21 cellular contexts compared by ENCODE assay signal in genomic region chr16:46775214-46775613, GRCh38. TPM values are rescaled to one million over a fixed set of nuclear protein-coding genes. Genes with fewer than 3 reads are reported as not detected.
DNase-seq lines count a peak whose midpoint lies in the region; ATAC-seq and TF ChIP-seq lines count a peak whose summit lies in the region.
"Had no signal": no experiment of that assay in that cellular context is flagged by ENCODE, and none has a peak within 500 bp of the region (broad histone marks: within the 10 kb centered on the region; RNA-seq: fewer than 3 reads in every experiment).

No MANE protein-coding gene starts in this region.

- no peaks in the 10 kb centered on the region for H3K27me3 ChIP-seq in SK-N-SH (ENCODE audit: insufficient read depth)
- H3K27me3 ChIP-seq: colonic mucosa, spleen, suprapubic skin had no signal

- intact Hi-C loops in activated CD4-positive, alpha-beta T cell treated with anti-CD3 and anti-CD28 coated beads, Interleukin-2, amount 10 ng/mL, durations not matched to agents 24 days and 14 days (cut with micrococcal nuclease): no loop called here

- no peak overlapping the region for H2AFZ ChIP-seq in SK-N-SH (ENCODE audit: low read depth)

- TF ChIP-seq RAD21 in SK-N-SH (IDR thresholded peaks at IDR 0.05; ENCODE audit: low read length): no peak

- ATAC-seq in GM21423 (IDR thresholded peaks at IDR 0.05; ENCODE audit: unreplicated experiment) (peak; percentile 14), HG03095 (IDR thresholded peaks at IDR 0.05; ENCODE audit: unreplicated experiment) (peak; percentile 21), HG03175 (IDR thresholded peaks at IDR 0.05; ENCODE audit: unreplicated experiment) (no peak)

- no peaks in the 10 kb centered on the region; a peak in 1 of 4 replicates for H3K4me1 ChIP-seq in SK-N-SH (ENCODE audit: control insufficient read depth in 1 of 2, insufficient read depth in 2 of 2, low read depth in 1 of 2, low read length in 1 of 2)
- H3K4me1 ChIP-seq: Caco-2, colonic mucosa, HAP-1, suprapubic skin had no signal

- CTCF ChIA-PET in SK-N-SH (lab: Yijun Ruan, JAX) (no interaction called here), HEK293T (lab: Yijun Ruan, JAX) (no interaction called here)

- peaks cover 5% of the 10 kb centered on the region for H3K9me3 Mint-ChIP-seq in activated CD4-positive, alpha-beta T cell treated with anti-CD3 and anti-CD28 coated beads, Interleukin-2, amount 10 ng/mL, durations not matched to agents 24 days and 14 days
- H3K9me3 Mint-ChIP-seq: nephron; T-helper 1 cell treated with Interleukin-12 subunit alpha and Interleukin-12 subunit beta and Interleukin-4 antibody, amounts not matched to agents 30 μg/mL and 1 μg/mL, for 36 hours had no signal

- 0 out of 2 replicates have a peak overlapping the region, but pooled peaks have one; percentile 5 for H3K4me2 ChIP-seq in SK-N-SH

- H4K20me1 ChIP-seq in SK-N-SH (ENCODE audit: insufficient read depth): no peaks in the 10 kb centered on the region

- no peak overlapping the region for H3K9ac ChIP-seq in SK-N-SH

- POLR2A ChIA-PET in SK-N-SH (lab: Yijun Ruan, JAX) (no interaction called here), HEK293T (lab: Yijun Ruan, JAX) (no interaction called here)

- peak in 1 of 2 experiments; percentile 34; a peak in 1 of 4 replicates for TF ChIP-seq EP300 in SK-N-SH (IDR thresholded peaks at IDR 0.05; ENCODE audit: borderline replicate concordance in 1 of 2, low read depth in 1 of 2, low read length in 1 of 2)

- peaks cover 2% of the 10 kb centered on the region for H3K27me3 Mint-ChIP-seq in activated CD4-positive, alpha-beta T cell treated with anti-CD3 and anti-CD28 coated beads, Interleukin-2, amount 10 ng/mL, durations not matched to agents 24 days and 14 days

- H3K79me2 ChIP-seq in SK-N-SH (ENCODE audit: insufficient read depth): no peaks in the 10 kb centered on the region

- H3K4me3 Mint-ChIP-seq in activated CD4-positive, alpha-beta T cell treated with anti-CD3 and anti-CD28 coated beads, Interleukin-2, amount 10 ng/mL, durations not matched to agents 24 days and 14 days: no peak overlapping the region
- H3K4me3 Mint-ChIP-seq: nephron; T-helper 1 cell treated with Interleukin-12 subunit alpha and Interleukin-12 subunit beta and Interleukin-4 antibody, amounts not matched to agents 30 μg/mL and 1 μg/mL, for 36 hours had no signal

- no peaks in the 10 kb centered on the region for H3K36me3 Mint-ChIP-seq in activated CD4-positive, alpha-beta T cell treated with anti-CD3 and anti-CD28 coated beads, Interleukin-2, amount 10 ng/mL, durations not matched to agents 24 days and 14 days (ENCODE audit: low read depth)

- H3K27ac Mint-ChIP-seq in activated CD4-positive, alpha-beta T cell treated with anti-CD3 and anti-CD28 coated beads, Interleukin-2, amount 10 ng/mL, durations not matched to agents 24 days and 14 days: no peak overlapping the region
- H3K27ac Mint-ChIP-seq: nephron; T-helper 1 cell treated with Interleukin-12 subunit alpha and Interleukin-12 subunit beta and Interleukin-4 antibody, amounts not matched to agents 30 μg/mL and 1 μg/mL, for 36 hours had no signal

- H3K36me3 ChIP-seq in SK-N-SH (replicated peaks in 1 of 2; ENCODE audit: control insufficient read depth in 1 of 2, insufficient read depth in 2 of 2, low read length in 1 of 2): no peaks in the 10 kb centered on the region
- H3K36me3 ChIP-seq: colonic mucosa, HAP-1, spleen, suprapubic skin had no signal

- H3K27ac ChIP-seq in SK-N-SH (ENCODE audit: low read depth in 2 of 2, low read length in 1 of 2): no peak overlapping the region
- H3K27ac ChIP-seq: colonic mucosa, spleen, suprapubic skin had no signal

- WGBS in SK-N-SH (ENCODE audit: low lambda C conversion rate): 27% methylated on average over 4 of the region's 4 CpGs

- no peaks in the 10 kb centered on the region for H3K4me1 Mint-ChIP-seq in activated CD4-positive, alpha-beta T cell treated with anti-CD3 and anti-CD28 coated beads, Interleukin-2, amount 10 ng/mL, durations not matched to agents 24 days and 14 days
- H3K4me1 Mint-ChIP-seq: nephron had no signal

- no peak for TF ChIP-seq CTCF in SK-N-SH (IDR thresholded peaks at IDR 0.05)

- no peaks in the 10 kb centered on the region for H3K9me2 ChIP-seq in SK-N-SH

- H3K9me3 ChIP-seq in SK-N-SH: no peaks in the 10 kb centered on the region
- H3K9me3 ChIP-seq: Caco-2, colonic mucosa, suprapubic skin had no signal

- H3F3A ChIP-seq in SK-N-SH (replicated peaks; ENCODE audit: insufficient read depth): no peaks in the 10 kb centered on the region

- DNase-seq in SK-N-SH (no peak), HEK293T (ENCODE audit: extremely low spot score) (no peak), foreskin melanocyte (no peak)
- no peak for DNase-seq in activated CD4-positive, alpha-beta T cell treated with anti-CD3 and anti-CD28 coated beads, Interleukin-2, amount 10 ng/mL, durations not matched to agents 24 days and 14 days
- DNase-seq: activated CD4-positive, alpha-beta T cell treated with anti-CD3 and anti-CD28 coated beads, Interleukin-2, amount 50 U/mL, for 48 hours; activated naive CD4-positive, alpha-beta T cell treated with anti-CD3 and anti-CD28 coated beads, Interleukin-2, amount 50 U/mL, for 16 hours; activated T-cell treated with anti-CD3 and anti-CD28 coated beads, Interleukin-2, amount 50 U/mL, for 1 hour; Caco-2; colonic mucosa; NCI-H2081; NCI-H446 treated with DMSO at 0.1 percent for 48 hours; SHP77; spleen; stimulated activated CD8-positive, alpha-beta memory T cell treated with anti-CD3 and anti-CD28 coated beads, Interleukin-4, amount 100 ng/mL, for 48 hours had no signal

- H3K4me3 ChIP-seq in SK-N-SH (ENCODE audit: low read depth in 2 of 2, low read length in 1 of 2): no peak overlapping the region
- H3K4me3 ChIP-seq: colonic mucosa, HAP-1, spleen, suprapubic skin had no signal

TF ChIP-seq in SK-N-SH, 30 proteins besides CTCF, POLR2A, EP300 and RAD21:
- TF ChIP-seq TCF12 (IDR thresholded peaks at IDR 0.05) (peak; percentile 70), JUND (IDR thresholded peaks at IDR 0.05) (peak; percentile 62), EZH2phosphoT487 (IDR thresholded peaks at IDR 0.05; ENCODE audit: borderline replicate concordance, low read depth) (no peak), POLR2AphosphoS5 (IDR thresholded peaks at IDR 0.05; ENCODE audit: low read depth, low read length) (no peak), MEF2A (IDR thresholded peaks at IDR 0.05; ENCODE audit: borderline replicate concordance, low read depth) (no peak), CHD2 (IDR thresholded peaks at IDR 0.05; ENCODE audit: low read length, partially characterized antibody) (no peak), GABPA (IDR thresholded peaks at IDR 0.05; ENCODE audit: low read depth) (no peak), FOSL2 (IDR thresholded peaks at IDR 0.05; ENCODE audit: borderline replicate concordance, low read depth) (peak; percentile 29; the same call in 1 of the 2 replicates)

TF ChIP-seq in HEK293T, 16 proteins besides CTCF, POLR2A, EP300 and RAD21:
- TF ChIP-seq SP1 (IDR thresholded peaks at IDR 0.05): no peak
- no peak for TF ChIP-seq ELF4 (IDR thresholded peaks at IDR 0.05)
- no peak for TF ChIP-seq FOXM1 (IDR thresholded peaks at IDR 0.05; ENCODE audit: borderline replicate concordance)
- TF ChIP-seq ZNF384 (IDR thresholded peaks at IDR 0.05): no peak
- no peak for TF ChIP-seq L3MBTL2 (conservative IDR thresholded peaks at IDR 0.05)
- no peak for TF ChIP-seq FOXA1 (IDR thresholded peaks at IDR 0.05)
- no peak for TF ChIP-seq LEF1 (IDR thresholded peaks at IDR 0.05; ENCODE audit: borderline replicate concordance)
- TF ChIP-seq HDGF (IDR thresholded peaks at IDR 0.05; ENCODE audit: borderline replicate concordance): no peak
- no peak for TF ChIP-seq TARDBP (IDR thresholded peaks at IDR 0.05)
- no peak for TF ChIP-seq NFRKB (IDR thresholded peaks at IDR 0.05)
- no peak for TF ChIP-seq ARNT (IDR thresholded peaks at IDR 0.05)
- TF ChIP-seq SUZ12 (IDR thresholded peaks at IDR 0.05): no peak
- TF ChIP-seq BHLHE40 (IDR thresholded peaks at IDR 0.05; ENCODE audit: borderline replicate concordance): no peak
- TF ChIP-seq, protein P1, sequence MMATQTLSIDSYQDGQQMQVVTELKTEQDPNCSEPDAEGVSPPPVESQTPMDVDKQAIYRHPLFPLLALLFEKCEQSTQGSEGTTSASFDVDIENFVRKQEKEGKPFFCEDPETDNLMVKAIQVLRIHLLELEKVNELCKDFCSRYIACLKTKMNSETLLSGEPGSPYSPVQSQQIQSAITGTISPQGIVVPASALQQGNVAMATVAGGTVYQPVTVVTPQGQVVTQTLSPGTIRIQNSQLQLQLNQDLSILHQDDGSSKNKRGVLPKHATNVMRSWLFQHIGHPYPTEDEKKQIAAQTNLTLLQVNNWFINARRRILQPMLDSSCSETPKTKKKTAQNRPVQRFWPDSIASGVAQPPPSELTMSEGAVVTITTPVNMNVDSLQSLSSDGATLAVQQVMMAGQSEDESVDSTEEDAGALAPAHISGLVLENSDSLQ (IDR thresholded peaks at IDR 0.05): no peak
- no peak for TF ChIP-seq FOXK2 (IDR thresholded peaks at IDR 0.05)

RNA-seq across cellular contexts. Expression of gene MYLK3, which starts 27.1 kb away (rescaled TPM):
- 0.05 and 0.15 TPM in 2 replicates for polyA plus RNA-seq in SK-N-SH (2012; rRNA removed)
- 0.07 and 0.10 TPM in 2 replicates for polyA plus RNA-seq in SK-N-SH (2012; cell fraction: cytosol; rRNA removed)
- polyA plus RNA-seq in SK-N-SH (2012; cell fraction: nucleus; rRNA removed): 0.14 and 0.45 TPM in 2 replicates
- 0.23 and 1.0 TPM in 2 replicates for total RNA-seq in activated CD4-positive, alpha-beta T cell treated with anti-CD3 and anti-CD28 coated beads, Interleukin-2, amount 10 ng/mL, durations not matched to agents 24 days and 14 days

RNA-seq across cellular contexts. Expression of gene C16orf87, which starts 55.8 kb away (rescaled TPM):
- 3.5 TPM in 2 replicates for polyA plus RNA-seq in SK-N-SH (2012; rRNA removed)
- 4.9 and 7.4 TPM in 2 replicates for polyA plus RNA-seq in SK-N-SH (2012; cell fraction: cytosol; rRNA removed)
- 1.8 and 2.1 TPM in 2 replicates for polyA plus RNA-seq in SK-N-SH (2012; cell fraction: nucleus; rRNA removed)
- 32.0 and 32.7 TPM in 2 replicates for total RNA-seq in activated CD4-positive, alpha-beta T cell treated with anti-CD3 and anti-CD28 coated beads, Interleukin-2, amount 10 ng/mL, durations not matched to agents 24 days and 14 days
